1 cellular context compared by ENCODE assay signal in the genomic region with DNA sequence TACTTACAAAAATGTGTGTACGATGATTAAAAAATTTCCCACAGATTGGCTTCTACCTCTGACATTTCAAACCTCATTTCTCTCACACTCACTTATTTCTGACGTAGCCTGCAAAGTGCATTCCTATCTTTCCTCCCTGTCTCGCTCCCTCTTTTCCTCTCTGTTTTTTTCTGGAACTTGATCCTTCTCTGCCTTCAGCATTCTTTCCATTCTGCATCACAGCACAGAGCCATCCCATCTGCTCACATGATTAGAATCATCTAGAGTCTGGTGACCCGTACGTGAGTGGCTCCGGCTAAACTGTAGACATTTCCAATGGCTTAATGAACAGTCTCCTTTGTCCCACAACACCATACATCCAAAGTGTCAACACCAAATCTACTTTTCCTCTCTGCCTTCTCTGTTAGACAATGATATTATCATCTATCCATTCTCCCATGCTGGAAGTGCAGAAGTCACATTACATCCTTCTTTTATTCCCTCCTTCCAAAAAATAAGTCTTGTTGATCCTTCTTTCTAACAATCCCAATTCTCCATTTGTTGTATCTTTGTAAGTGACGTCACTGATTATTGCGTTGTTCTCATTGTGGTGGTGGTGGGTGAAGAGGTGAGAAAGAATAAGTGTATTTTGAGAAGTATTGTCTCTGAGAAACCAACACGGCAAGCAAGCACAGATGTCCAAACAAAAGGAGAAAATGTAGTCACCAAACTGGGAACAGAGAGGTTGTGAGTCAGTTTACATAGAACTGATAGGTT.
A peak's percentile ranks its signal among the peaks of the same experiment; 100 is the strongest.
TF ChIP-seq lines count a peak whose summit lies in the region.

No MANE protein-coding gene starts in this region.

TF ChIP-seq in SK-N-SH treated with all-trans-retinoic acid at 6 μM for 48 hours, 23 proteins besides CTCF, POLR2A, EP300 and RAD21 (continued from another document):
- TF ChIP-seq TSHZ2 (CRISPR knock-in tag; IDR thresholded peaks at IDR 0.05) = no peak
- TF ChIP-seq ARNTL (CRISPR knock-in tag; IDR thresholded peaks at IDR 0.05; ENCODE audit: borderline replicate concordance, low read depth) = no peak
- no peak for TF ChIP-seq ZNF70 (CRISPR knock-in tag; IDR thresholded peaks at IDR 0.05)
- TF ChIP-seq ZFP3 (CRISPR knock-in tag; IDR thresholded peaks at IDR 0.05) = no peak
- TF ChIP-seq ISL1 (CRISPR knock-in tag; IDR thresholded peaks at IDR 0.05) = peak; percentile 70
- TF ChIP-seq CSRNP3 (CRISPR knock-in tag; IDR thresholded peaks at IDR 0.05) = no peak
- TF ChIP-seq ZNF8 (CRISPR knock-in tag; IDR thresholded peaks at IDR 0.05) = no peak
- TF ChIP-seq, protein P1, sequence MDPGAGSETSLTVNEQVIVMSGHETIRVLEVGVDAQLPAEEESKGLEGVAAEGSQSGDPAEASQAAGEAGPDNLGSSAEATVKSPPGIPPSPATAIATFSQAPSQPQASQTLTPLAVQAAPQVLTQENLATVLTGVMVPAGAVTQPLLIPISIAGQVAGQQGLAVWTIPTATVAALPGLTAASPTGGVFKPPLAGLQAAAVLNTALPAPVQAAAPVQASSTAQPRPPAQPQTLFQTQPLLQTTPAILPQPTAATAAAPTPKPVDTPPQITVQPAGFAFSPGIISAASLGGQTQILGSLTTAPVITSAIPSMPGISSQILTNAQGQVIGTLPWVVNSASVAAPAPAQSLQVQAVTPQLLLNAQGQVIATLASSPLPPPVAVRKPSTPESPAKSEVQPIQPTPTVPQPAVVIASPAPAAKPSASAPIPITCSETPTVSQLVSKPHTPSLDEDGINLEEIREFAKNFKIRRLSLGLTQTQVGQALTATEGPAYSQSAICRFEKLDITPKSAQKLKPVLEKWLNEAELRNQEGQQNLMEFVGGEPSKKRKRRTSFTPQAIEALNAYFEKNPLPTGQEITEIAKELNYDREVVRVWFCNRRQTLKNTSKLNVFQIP (CRISPR knock-in tag; IDR thresholded peaks at IDR 0.05; ENCODE audit: borderline replicate concordance, low read depth) = no peak
- TF ChIP-seq RARB (CRISPR knock-in tag; IDR thresholded peaks at IDR 0.05) = no peak
- no peak for TF ChIP-seq ZC3H10 (CRISPR knock-in tag; IDR thresholded peaks at IDR 0.05)
- TF ChIP-seq ESRRG (CRISPR knock-in tag; IDR thresholded peaks at IDR 0.05) = no peak
